1 cellular context compared by ENCODE assay signal in genomic region chr9:104885818-104886709, GRCh38.
TF ChIP-seq lines count a peak whose summit lies in the region.

No MANE protein-coding gene starts in this region.

TF ChIP-seq in H1, 55 proteins besides CTCF, POLR2A, EP300 and RAD21:
- TF ChIP-seq CHD7 (IDR thresholded peaks at IDR 0.05; ENCODE audit: insufficient replicate concordance, low read length) (peak; percentile 52), KDM1A (IDR thresholded peaks at IDR 0.05; ENCODE audit: borderline replicate concordance, low read length) (peak; percentile 98), POU5F1 (IDR thresholded peaks at IDR 0.05; ENCODE audit: low read depth, low read length) (peak; percentile 98), CEBPB (IDR thresholded peaks at IDR 0.05; ENCODE audit: low read depth, low read length) (no peak), SP4 (IDR thresholded peaks at IDR 0.05; ENCODE audit: low read length) (peak; percentile 47; the same call in 1 of the 2 replicates), ASH2L (IDR thresholded peaks at IDR 0.05; ENCODE audit: low read length) (no peak), PHF8 (conservative IDR thresholded peaks at IDR 0.05; ENCODE audit: low read depth, low read length) (no peak), SP1 (IDR thresholded peaks at IDR 0.05; ENCODE audit: low read depth, low read length) (peak; percentile 62; the same call in 1 of the 2 replicates), MAX (IDR thresholded peaks at IDR 0.05) (peak; percentile 45; the same call in 1 of the 2 replicates), SIX5 (IDR thresholded peaks at IDR 0.05; ENCODE audit: low read depth, low read length) (no peak), BRCA1 (IDR thresholded peaks at IDR 0.05; ENCODE audit: low read depth, low read length) (no peak), EGR1 (IDR thresholded peaks at IDR 0.05; ENCODE audit: borderline replicate concordance, low read depth, low read length) (0 out of 2 replicates have a peak, but pooled peaks have one; percentile 16), SAP30 (IDR thresholded peaks at IDR 0.05; ENCODE audit: insufficient read depth, insufficient replicate concordance, low read length) (no peak), TBP (IDR thresholded peaks at IDR 0.05; ENCODE audit: low read depth, low read length) (no peak), HDAC2 (IDR thresholded peaks at IDR 0.05; ENCODE audit: borderline replicate concordance in 1 of 2, low read depth in 2 of 2, low read length in 2 of 2) (peak; percentile 87; a peak in 3 of 4 replicates), KDM5A (IDR thresholded peaks at IDR 0.05; ENCODE audit: low read length) (no peak), ATF2 (IDR thresholded peaks at IDR 0.05; ENCODE audit: low read length) (peak; percentile 73; the same call in 1 of the 2 replicates), NANOG (IDR thresholded peaks at IDR 0.05; ENCODE audit: insufficient read depth, low read depth, low read length, poor library complexity, severe bottlenecking) (peak; percentile 88)
